ENCODE assay signal across 9 cellular contexts in the genomic region with DNA sequence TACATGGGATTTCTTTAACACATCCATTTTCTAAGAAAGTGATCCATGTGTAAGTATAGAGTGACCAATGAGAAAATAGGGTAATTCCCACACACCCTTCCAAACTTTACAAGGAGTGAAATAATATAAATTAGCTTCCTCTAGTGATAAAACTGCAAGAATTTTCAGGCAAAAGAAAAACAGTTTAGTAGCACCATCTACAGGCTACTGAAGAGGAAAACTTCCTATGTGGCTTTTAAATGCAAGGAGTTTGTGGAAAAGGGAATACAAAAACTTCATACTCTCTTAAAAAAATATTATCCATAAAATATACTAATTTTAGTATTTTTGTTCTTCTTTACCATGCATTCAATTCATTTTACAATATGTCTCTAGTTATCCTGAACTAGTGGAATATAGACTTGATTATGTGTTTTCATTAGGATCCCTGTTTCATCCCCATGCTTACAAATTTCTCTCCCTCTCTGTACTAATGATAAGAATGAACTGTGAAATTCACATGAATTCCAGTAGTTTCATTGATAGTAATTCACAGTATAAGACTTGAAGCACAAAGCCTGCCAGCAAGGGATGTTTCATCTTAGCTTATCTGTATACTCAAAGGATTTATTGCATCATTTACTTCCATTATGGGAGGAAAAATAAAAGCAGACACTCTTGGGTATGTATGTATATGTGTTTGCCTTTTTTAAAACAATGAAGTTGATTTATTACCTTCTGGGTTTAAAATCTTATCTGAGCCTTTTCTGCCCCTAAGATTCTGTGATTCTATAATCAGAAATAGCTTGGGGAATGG.
A peak's percentile ranks its signal among the peaks of the same experiment; 100 is the strongest.
DNase-seq lines count a peak whose midpoint lies in the region; ATAC-seq and TF ChIP-seq lines count a peak whose summit lies in the region.
"Had no signal": no experiment of that assay in that cellular context is flagged by ENCODE, and none has a peak within 500 bp of the region (broad histone marks: within the 10 kb centered on the region; RNA-seq: fewer than 3 reads in every experiment).

No MANE protein-coding gene starts in this region.

- H3K9me3 ChIP-seq in right lobe of liver (no peaks in the 10 kb centered on the region), tibial artery (no peaks in the 10 kb centered on the region)

- no peaks in the 10 kb centered on the region for H3K27me3 Mint-ChIP-seq in stimulated activated naive B cell treated with anti-CD40 and anti-IgM and Interleukin-4, amounts not matched to agents 10 μg/mL and 1 μg/mL and 100 μg/mL, for 72 hours

- H3K27me3 ChIP-seq in right lobe of liver = no peaks in the 10 kb centered on the region
- H3K27me3 ChIP-seq in tibial artery = no peaks in the 10 kb centered on the region

- H3K4me1 Mint-ChIP-seq in stimulated activated naive B cell treated with anti-CD40 and anti-IgM and Interleukin-4, amounts not matched to agents 10 μg/mL and 1 μg/mL and 100 μg/mL, for 72 hours = peaks cover 5 to 21% of the 10 kb centered on the region in 2 donors

- no peak for TF ChIP-seq POLR2A in right lobe of liver (IDR thresholded peaks at IDR 0.05)

- TF ChIP-seq CTCF in LNCAP (IDR thresholded peaks at IDR 0.05) = peak; percentile 35; the same call in 1 of the 2 replicates
- TF ChIP-seq CTCF in right lobe of liver (IDR thresholded peaks at IDR 0.05) = peak in 3 of 4 donors; percentile 48 to 53 (median 52)
- peak in 1 of 2 experiments; percentile 23 for TF ChIP-seq CTCF in tibial artery (IDR thresholded peaks at IDR 0.05)

- H3K27ac Mint-ChIP-seq in stimulated activated naive B cell treated with anti-CD40 and anti-IgM and Interleukin-4, amounts not matched to agents 10 μg/mL and 1 μg/mL and 100 μg/mL, for 72 hours = no peak overlapping the region

- no peak overlapping the region for H3K4me3 Mint-ChIP-seq in stimulated activated naive B cell treated with anti-CD40 and anti-IgM and Interleukin-4, amounts not matched to agents 10 μg/mL and 1 μg/mL and 100 μg/mL, for 72 hours

- intact Hi-C loops in right lobe of liver (cut with DNase I) (no loop called here), tibial artery (cut with DNase I; ENCODE audit: low total_unique reads) (loop anchor here (5.0 kb wide), 1 partner anchor 656 kb away; no protein-coding TSS in a partner anchor)

- H3K4me3 ChIP-seq in right lobe of liver (no peak overlapping the region), tibial artery (no peak overlapping the region)

- H3K4me1 ChIP-seq in right lobe of liver (no peaks in the 10 kb centered on the region), tibial artery (no peaks in the 10 kb centered on the region)

- DNase-seq in AG20443 (ENCODE audit: low spot score) (peak; percentile 22), astrocyte of the hippocampus (ENCODE audit: low read depth, low spot score) (peak; percentile 43), right lobe of liver (no peak), tibial artery (no peak)
- DNase-seq in activated CD8-positive, alpha-beta memory T cell treated with anti-CD3 and anti-CD28 coated beads for 24 hours = no peak
- no peak for DNase-seq in stimulated activated naive B cell treated with anti-CD40 and anti-IgM and Interleukin-4, amounts not matched to agents 10 μg/mL and 1 μg/mL and 100 μg/mL, for 72 hours
- DNase-seq: effector CD8-positive, alpha-beta T cell had no signal

- no peaks in the 10 kb centered on the region for H3K36me3 Mint-ChIP-seq in stimulated activated naive B cell treated with anti-CD40 and anti-IgM and Interleukin-4, amounts not matched to agents 10 μg/mL and 1 μg/mL and 100 μg/mL, for 72 hours

- ATAC-seq in right lobe of liver = peak in 2 of 4 donors; percentile 34 to 53
- ATAC-seq in stimulated activated naive B cell treated with anti-CD40 and anti-IgM and Interleukin-4, amounts not matched to agents 10 μg/mL and 1 μg/mL and 100 μg/mL, for 72 hours (replicated peaks) = no peak
- ATAC-seq in GM18517 (IDR thresholded peaks at IDR 0.05; ENCODE audit: unreplicated experiment) = no peak

- H3K27ac ChIP-seq in right lobe of liver (no peak overlapping the region), tibial artery (no peak overlapping the region)

- H3K36me3 ChIP-seq in right lobe of liver = no peaks in the 10 kb centered on the region
- H3K36me3 ChIP-seq in tibial artery = no peaks in the 10 kb centered on the region

- no peaks in the 10 kb centered on the region for H3K9me3 Mint-ChIP-seq in stimulated activated naive B cell treated with anti-CD40 and anti-IgM and Interleukin-4, amounts not matched to agents 10 μg/mL and 1 μg/mL and 100 μg/mL, for 72 hours

Comparison
In these comparisons a context has a peak if more than half of its experiments do, and no peak if none do; other contexts are left out.
1. DNase-seq: peak in AG20443 (single experiment) and astrocyte of the hippocampus (single experiment); none in right lobe of liver (0 of 3), activated CD8-positive, alpha-beta memory T cell treated with anti-CD3 and anti-CD28 coated beads for 24 hours (single experiment), stimulated activated naive B cell treated with anti-CD40 and anti-IgM and Interleukin-4, amounts not matched to agents 10 μg/mL and 1 μg/mL and 100 μg/mL, for 72 hours (single experiment) and tibial artery (0 of 2).